ENCODE assay signal across 17 cellular contexts in genomic region chr14:78968249-78968648, GRCh38.
DNase-seq lines count a peak whose midpoint lies in the region; ATAC-seq and TF ChIP-seq lines count a peak whose summit lies in the region.
"Had no signal": no experiment of that assay in that cellular context is flagged by ENCODE, and none has a peak within 500 bp of the region (broad histone marks: within the 10 kb centered on the region; RNA-seq: fewer than 3 reads in every experiment).

No MANE protein-coding gene starts in this region.

- H3K4me1 ChIP-seq in PC-3 (ENCODE audit: insufficient read depth, low read length) = peaks cover 11% of the 10 kb centered on the region; the same call in 1 of the 2 replicates

- no peaks in the 10 kb centered on the region for H3K27me3 ChIP-seq in PC-3 (ENCODE audit: low read length)
- H3K27me3 ChIP-seq: BLaER1 had no signal

- peak overlapping the region; percentile 26; the same call in 1 of the 2 replicates for H3K9ac ChIP-seq in PC-3 (ENCODE audit: low read length)
- H3K9ac ChIP-seq: BLaER1, KMS-11 had no signal

- no peak overlapping the region for H3K4me2 ChIP-seq in PC-3 (ENCODE audit: low read length)
- H3K4me2 ChIP-seq: BLaER1, KMS-11, PC-9 had no signal

- CTCF ChIA-PET in PC-3 (lab: Charles Lee) = no interaction called here

- H3K9me2 ChIP-seq in PC-3 (replicated peaks; ENCODE audit: low read length) = no peaks in the 10 kb centered on the region

- POLR2A ChIA-PET in PC-3 (lab: Charles Lee; ENCODE audit: unreplicated experiment) = no interaction called here

- intact Hi-C loops in PC-3 (cut with micrococcal nuclease) = loop anchor here (5.0 to 10.0 kb wide), 2 partner anchors 234 to 1087 kb away; no protein-coding TSS in a partner anchor

- H3K36me3 ChIP-seq in PC-3 (ENCODE audit: low read depth, low read length) = no peaks in the 10 kb centered on the region
- H3K36me3 ChIP-seq: BLaER1 had no signal

- DNase-seq in AG10803 (ENCODE audit: low read depth) (peak; percentile 29), PC-3 (no peak), epithelial cell of esophagus (ENCODE audit: low read depth) (peak; percentile 4), stromal cell of bone marrow (ENCODE audit: low read depth) (peak; percentile 6), COLO668 (lab: John Stamatoyannopoulos, UW; ENCODE audit: unreplicated experiment) (no peak), NCI-H526 treated with DMSO at 0.1 percent for 48 hours (lab: John Stamatoyannopoulos, UW) (no peak)
- no peak for DNase-seq in stimulated activated naive CD4-positive, alpha-beta T cell treated with Interleukin-2 at 50 U/mL for 16 hours (lab: John Stamatoyannopoulos, UW)
- DNase-seq: Calu3; CD4-positive, alpha-beta memory T cell; MV-4-11; NCI-H1694 treated with DMSO at 0.1 percent for 48 hours; NCI-H510A; PC-9; SIG-M5 had no signal

- TF ChIP-seq CTCF in AG10803 (conservative IDR thresholded peaks at IDR 0.05; ENCODE audit: low read length) (no peak), PC-3 (conservative IDR thresholded peaks at IDR 0.05; ENCODE audit: low read depth, low read length) (no peak), epithelial cell of esophagus (IDR thresholded peaks at IDR 0.05; ENCODE audit: insufficient read depth, low read depth, low read length, missing control alignments) (no peak)

- no peaks in the 10 kb centered on the region for H4K20me1 ChIP-seq in PC-3 (ENCODE audit: low read length)
- H4K20me1 ChIP-seq: BLaER1 had no signal

- no peak for ATAC-seq in PC-3

- H3K9me3 ChIP-seq in PC-3 (ENCODE audit: low read length) = no peaks in the 10 kb centered on the region
- H3K9me3 ChIP-seq: BLaER1 had no signal

- no TSS peak for BruUV-seq in PC-3 (replicated peaks; lab: Mats Ljungman, UMichigan)

- H3K4me3 ChIP-seq in AG10803 (ENCODE audit: low read length) (no peak overlapping the region), PC-3 (ENCODE audit: low read length) (no peak overlapping the region), epithelial cell of esophagus (ENCODE audit: low read length) (no peak overlapping the region)
- H3K4me3 ChIP-seq: BLaER1, PC-9 had no signal

- no peaks in the 10 kb centered on the region for H3K79me2 ChIP-seq in PC-3 (ENCODE audit: low read length)

- H2AFZ ChIP-seq in PC-3 (ENCODE audit: low read length) = no peak overlapping the region
- H2AFZ ChIP-seq: PC-9 had no signal

- H3K27ac ChIP-seq in PC-3 (ENCODE audit: low read length) = peak overlapping the region; percentile 67
- H3K27ac ChIP-seq: BLaER1, KMS-11, PC-9, RWPE1 had no signal

- H3F3A ChIP-seq in PC-3 (ENCODE audit: low read length, unreplicated experiment) = no peaks in the 10 kb centered on the region

Comparison
In these comparisons a context has a peak if more than half of its experiments do, and no peak if none do; other contexts are left out.
1. DNase-seq: peak in AG10803 (single experiment), epithelial cell of esophagus (single experiment) and stromal cell of bone marrow (single experiment); none in PC-3 (single experiment), COLO668 (single experiment), NCI-H526 treated with DMSO at 0.1 percent for 48 hours (single experiment) and stimulated activated naive CD4-positive, alpha-beta T cell treated with Interleukin-2 at 50 U/mL for 16 hours (single experiment).